8 cellular contexts compared by ENCODE assay signal in genomic region chr1:39573736-39574624, GRCh38. TPM values are rescaled to one million over a fixed set of nuclear protein-coding genes. Genes with fewer than 3 reads are reported as not detected.
DNase-seq lines count a peak whose midpoint lies in the region; ATAC-seq, FAIRE-seq and TF ChIP-seq lines count a peak whose summit lies in the region.

No MANE protein-coding gene starts in this region.

- TF ChIP-seq POLR2A in IMR-90 (IDR thresholded peaks at IDR 0.05; ENCODE audit: low read depth, low read length) (peak; percentile 72; the same call in 1 of the 2 replicates), GM12878 (IDR thresholded peaks at IDR 0.05; ENCODE audit: low read depth, low read length) (no peak), tibial nerve (IDR thresholded peaks at IDR 0.05) (no peak)

- no peak overlapping the region for H2BK120ac ChIP-seq in IMR-90 (ENCODE audit: low read depth, low read length)

- dilution Hi-C loops in IMR-90 (cut with HindIII; ENCODE audit: low sequenced_read_pairs, unreplicated experiment) = no loop called here

- H3K27ac ChIP-seq in IMR-90 (ENCODE audit: insufficient read depth, low read length) (no peak overlapping the region; the same call in 1 of the 2 replicates), GM12878 (ENCODE audit: control insufficient read depth, insufficient read depth) (no peak overlapping the region), tibial nerve (peak overlapping the region in 1 of 4 donors; percentile 85)

- H3K9me1 ChIP-seq in IMR-90 (ENCODE audit: insufficient read depth, low read length) = peaks cover 9% of the 10 kb centered on the region

- POLR2A ChIA-PET in IMR-90 (lab: Charles Lee; ENCODE audit: unreplicated experiment) = interaction anchor here (0.5 to 0.6 kb wide), 2 partner anchors 43 to 523 kb away, joined by 6 to 8 read pairs; no protein-coding TSS in a partner anchor
- POLR2A ChIA-PET in GM12878 (lab: Charles Lee) = interaction anchor here (0.5 to 1.0 kb wide), 4 partner anchors 9 to 250 kb away, joined by 3 to 6 read pairs (median 4); no protein-coding TSS in a partner anchor

- H2AFZ ChIP-seq in IMR-90 (replicated peaks; ENCODE audit: low read length, poor library complexity) (no peak overlapping the region), GM12878 (ENCODE audit: control insufficient read depth, low read depth, low read length) (no peak overlapping the region)

- FAIRE-seq in GM12878 (lab: Jason Lieb, UNC) = no peak

- H3K23ac ChIP-seq in IMR-90 (ENCODE audit: low read depth, low read length) = peak overlapping the region; percentile 54

- in situ Hi-C loops in IMR-90 (cut with MboI; ENCODE audit: low sequenced_read_pairs) (no loop called here), GM12878 (cut with MboI) (no loop called here)

- H3K79me1 ChIP-seq in IMR-90 (ENCODE audit: low read depth in 1 of 2, low read length in 2 of 2) = peaks cover 29 to 59% of the 10 kb centered on the region in 2 experiments

- H2BK20ac ChIP-seq in IMR-90 (ENCODE audit: low read depth, low read length) = no peak overlapping the region

- RAD21 ChIA-PET in GM12878 (lab: Charles Lee; ENCODE audit: unreplicated experiment) = interaction anchor here (1.0 to 2.4 kb wide), 5 partner anchors 32 to 475 kb away, joined by 3 to 6 read pairs (median 3); no protein-coding TSS in a partner anchor

- H3K9ac ChIP-seq in IMR-90 (ENCODE audit: low read depth, low read length) (peak overlapping the region; percentile 67), GM12878 (ENCODE audit: control insufficient read depth, insufficient read depth, low read length) (peak overlapping the region; percentile 92; the same call in 1 of the 2 replicates)

- no peaks in the 10 kb centered on the region for H3K27me3 ChIP-seq in IMR-90 (ENCODE audit: control insufficient read depth, insufficient read depth, low read length)
- no peaks in the 10 kb centered on the region for H3K27me3 ChIP-seq in GM12878 (replicated peaks in 1 of 2; ENCODE audit: control insufficient read depth in 2 of 2, insufficient read depth in 2 of 2, low read length in 1 of 2)
- H3K27me3 ChIP-seq in kidney epithelial cell (ENCODE audit: control insufficient read depth, insufficient read depth, low read length) = no peaks in the 10 kb centered on the region
- H3K27me3 ChIP-seq in tibial nerve = no peaks in the 10 kb centered on the region

- no peak overlapping the region for H2BK5ac ChIP-seq in IMR-90 (ENCODE audit: low read depth, low read length, poor library complexity, severe bottlenecking)

- H3K9me3 ChIP-seq in IMR-90 (ENCODE audit: control insufficient read depth, insufficient read depth, low read length) = no peaks in the 10 kb centered on the region
- H3K9me3 ChIP-seq in GM12878 (replicated peaks; ENCODE audit: control insufficient read depth, insufficient read depth, low read length) = no peaks in the 10 kb centered on the region
- no peaks in the 10 kb centered on the region for H3K9me3 ChIP-seq in tibial nerve

- SMC1A ChIA-PET in GM12878 (lab: Charles Lee; ENCODE audit: uncharacterized antibody, unreplicated experiment) = interaction anchor here (0.7 to 4.2 kb wide), 7 partner anchors 10 to 382 kb away, joined by 3 to 19 read pairs (median 4); no protein-coding TSS in a partner anchor

- BruUV-seq in IMR-90 (replicated peaks; lab: Mats Ljungman, UMichigan) (no TSS peak), GM12878 (replicated peaks; lab: Mats Ljungman, UMichigan) (no TSS peak)

- no peak overlapping the region for H4K5ac ChIP-seq in IMR-90 (ENCODE audit: low read depth, low read length)

- H4K20me1 ChIP-seq in IMR-90 (ENCODE audit: insufficient read depth, low read length) (peaks cover 66% of the 10 kb centered on the region), GM12878 (ENCODE audit: control insufficient read depth, insufficient read depth) (peaks cover 8% of the 10 kb centered on the region)

- H3K14ac ChIP-seq in IMR-90 (replicated peaks; ENCODE audit: low read depth, low read length) = peak overlapping the region; percentile 53; the same call in 1 of the 2 replicates

- TF ChIP-seq CTCF in AG10803 (conservative IDR thresholded peaks at IDR 0.05; ENCODE audit: low read length) (no peak), IMR-90 (conservative IDR thresholded peaks at IDR 0.05; ENCODE audit: low read depth, low read length) (no peak), GM12878 (IDR thresholded peaks at IDR 0.05 in 2 of 3, conservative IDR thresholded peaks at IDR 0.05 in 1 of 3; ENCODE audit: control insufficient read depth in 2 of 3, extremely low read depth in 1 of 3, insufficient read depth in 1 of 3, low read depth in 3 of 3, low read length in 3 of 3) (no peak), kidney epithelial cell (IDR thresholded peaks at IDR 0.05; ENCODE audit: insufficient read depth, low read length, poor library complexity, severe bottlenecking) (no peak), tibial nerve (IDR thresholded peaks at IDR 0.05) (no peak)

- H3K4me1 ChIP-seq in IMR-90 (ENCODE audit: control insufficient read depth, insufficient read depth, low read length) (peaks cover 13% of the 10 kb centered on the region), GM12878 (ENCODE audit: control insufficient read depth, insufficient read depth, low read length) (peaks cover 8% of the 10 kb centered on the region; the same call in 1 of the 2 replicates), tibial nerve (peaks cover 0 to 35% (median 21%) of the 10 kb centered on the region in 4 donors)

- no peak overlapping the region for H3K18ac ChIP-seq in IMR-90 (ENCODE audit: low read depth, low read length)

- no peak overlapping the region for H4K91ac ChIP-seq in IMR-90 (ENCODE audit: insufficient read depth, low read depth, low read length)

- H2AK5ac ChIP-seq in IMR-90 (ENCODE audit: low read depth, low read length) = 0 out of 2 replicates have a peak overlapping the region, but pooled peaks have one; percentile 25

- no peak overlapping the region for H2BK15ac ChIP-seq in IMR-90 (ENCODE audit: low read depth, low read length)

- H3K79me2 ChIP-seq in GM12878 (ENCODE audit: control insufficient read depth, insufficient read depth, low read length) = peaks cover 63% of the 10 kb centered on the region

- 35% methylated on average over 3 of the region's 12 CpGs; no CpG with 5 or more reads in 1 of the 2 experiments for WGBS in IMR-90 (ENCODE audit: extremely low coverage in 2 of 2, insufficient read length in 1 of 2), 2 experiments
- 42% methylated on average over 12 of the region's 12 CpGs for WGBS in GM12878 (ENCODE audit: insufficient coverage, insufficient replicate concordance, low lambda C conversion rate, missing lambda C conversion rate)
- 54% methylated on average over 12 of the region's 12 CpGs for WGBS in tibial nerve, 2 donors

- ATAC-seq in IMR-90 (ENCODE audit: low read depth) (peak; percentile 28), GM12878 (peak; percentile 2; the same call in 2 of the 3 replicates), GM19023 (IDR thresholded peaks at IDR 0.05; ENCODE audit: unreplicated experiment) (no peak), GM19397 (IDR thresholded peaks at IDR 0.05; ENCODE audit: unreplicated experiment) (no peak)

- DNase-seq in AG10803 (ENCODE audit: low read depth) (peak; percentile 62), IMR-90 (peak; percentile 67), GM12878 (ENCODE audit: low read depth, low spot score) (no peak), kidney epithelial cell (ENCODE audit: low read depth) (no peak), tibial nerve (ENCODE audit: low spot score in 2 of 2) (no peak), NCI-H2107 treated with DMSO at 0.1 percent for 48 hours (lab: John Stamatoyannopoulos, UW; ENCODE audit: unreplicated experiment) (no peak)

- H3K4me3 ChIP-seq in AG10803 (ENCODE audit: low read length) (peak overlapping the region; percentile 77), IMR-90 (ENCODE audit: insufficient read depth, low read depth, low read length) (peak overlapping the region; percentile 80), GM12878 (peak overlapping the region; percentile 92), kidney epithelial cell (ENCODE audit: low read depth, low read length) (peak overlapping the region; percentile 89), tibial nerve (peak overlapping the region in 3 of 4 donors; percentile 79 to 84 (median 82))

- no peak overlapping the region for H3K56ac ChIP-seq in IMR-90 (ENCODE audit: extremely low read depth, insufficient read depth, low read length)

- H3K36me3 ChIP-seq in IMR-90 (ENCODE audit: control insufficient read depth, insufficient read depth, low read length) (peaks cover 47% of the 10 kb centered on the region), GM12878 (ENCODE audit: control insufficient read depth in 2 of 2, insufficient read depth in 2 of 2, low read length in 1 of 2) (peaks cover 13 to 44% of the 10 kb centered on the region in 2 experiments), kidney epithelial cell (ENCODE audit: control insufficient read depth, insufficient read depth, low read length) (peaks cover 1% of the 10 kb centered on the region), tibial nerve (peaks cover 3 to 52% (median 21%) of the 10 kb centered on the region in 3 donors)

- H3K4me2 ChIP-seq in IMR-90 (ENCODE audit: low read depth, low read length) (peak overlapping the region; percentile 99), GM12878 (ENCODE audit: control insufficient read depth, insufficient read depth) (peak overlapping the region; percentile 85)

- H2AK9ac ChIP-seq in IMR-90 (replicated peaks; ENCODE audit: low read depth, low read length, poor library complexity) = peak overlapping the region; percentile 7

- CTCF ChIA-PET in IMR-90 (lab: Yijun Ruan, JAX) = interaction anchor here (0.6 to 1.3 kb wide), 5 partner anchors 35 to 1375 kb away, joined by 3 to 5 read pairs (median 3); no protein-coding TSS in a partner anchor
- CTCF ChIA-PET in GM12878 (lab: Yijun Ruan, JAX) = interaction anchor here (0.8 to 4.4 kb wide), 10 partner anchors 12 to 476 kb away, joined by 3 to 31 read pairs (median 4); no protein-coding TSS in a partner anchor

- H3K4ac ChIP-seq in IMR-90 (ENCODE audit: low read depth, low read length) = no peak overlapping the region

- TF ChIP-seq RAD21 in IMR-90 (IDR thresholded peaks at IDR 0.05; ENCODE audit: low read length) (no peak), GM12878 (IDR thresholded peaks at IDR 0.05; ENCODE audit: insufficient read depth, low read depth, low read length) (no peak)

- TF ChIP-seq EP300 in GM12878 (IDR thresholded peaks at IDR 0.05; ENCODE audit: borderline replicate concordance in 1 of 2, control insufficient read depth in 1 of 2, low read depth in 2 of 2, low read length in 2 of 2) (no peak), tibial nerve (IDR thresholded peaks at IDR 0.05) (no peak)

- no peak overlapping the region for H4K8ac ChIP-seq in IMR-90 (ENCODE audit: low read depth in 2 of 2, low read length in 2 of 2)

- intact Hi-C loops in IMR-90 (cut with micrococcal nuclease) (no loop called here), GM12878 (cut with micrococcal nuclease; ENCODE audit: unreplicated experiment) (no loop called here)

RNA-seq across cellular contexts. Expression of gene PABPC4, which starts 2.6 kb away (rescaled TPM):
- total RNA-seq in IMR-90 (2012; rRNA removed) (74.9 and 78.6 TPM in 2 replicates), GM12878 (2014; rRNA removed) (149 and 153 TPM in 2 replicates), GM12878 (2014; rRNA removed; fragmentation: Illumina TruSeq; extraction: Trizol) (117 and 120 TPM in 2 replicates), GM12878 (2021) (323 and 347 TPM in 2 replicates), kidney epithelial cell (241 and 272 TPM in 2 replicates), tibial nerve (100 to 1,000 TPM; 121 to 178 (median 135) TPM)
- polyA plus RNA-seq in IMR-90 (2012; rRNA removed) (90.3 and 108 TPM in 2 replicates), GM12878 (2011; rRNA removed) (123 and 126 TPM in 2 replicates), GM12878 (2014; fragmentation: Illumina TruSeq; extraction: Trizol) (229 and 320 TPM in 2 replicates), GM12878 (2014; fragmentation: Nextera tagmentation; extraction: Ambion mirVana) (10 to 100 TPM; 61.4 to 98.9 TPM), GM12878 (2014; rRNA removed) (157 and 163 TPM in 2 replicates), GM12878 (2016; fragmentation: Nextera tagmentation; extraction: Ambion mirVana) (10 to 100 TPM; 76.1 to 92.6 TPM)
- 85.8 and 94.9 TPM in 2 replicates for polyA plus RNA-seq in IMR-90 (2012; cell fraction: cytosol; rRNA removed)
- 274 and 320 TPM in 2 replicates for polyA plus RNA-seq in IMR-90 (2012; cell fraction: nucleus; rRNA removed; ENCODE audit: low replicate concordance)
- 284 and 295 TPM in 2 replicates for total RNA-seq in GM12878 (2013; cell fraction: nucleolus; rRNA removed)
- polyA plus RNA-seq in GM12878 (2011; ENCODE audit: low read depth) = 365 TPM
- 134 and 144 TPM in 2 replicates for polyA plus RNA-seq in GM12878 (2011; cell fraction: cytosol; rRNA removed)
- polyA plus RNA-seq in GM12878 (2011; cell fraction: nucleus; rRNA removed) = 275 and 341 TPM in 2 replicates
- polyA plus RNA-seq in GM12878 (2012) = 346 and 447 TPM in 2 replicates
- polyA minus RNA-seq in GM12878 (2011; rRNA and poly(A)+ RNA removed) = 122 and 211 TPM in 2 replicates
- polyA minus RNA-seq in GM12878 (2011; cell fraction: cytosol; rRNA and poly(A)+ RNA removed) = 126 and 132 TPM in 2 replicates
- 54.6 and 101 TPM in 2 replicates for polyA minus RNA-seq in GM12878 (2011; cell fraction: nucleus; rRNA and poly(A)+ RNA removed)

Comparison
In these comparisons a context has a peak if more than half of its experiments do, and no peak if none do; other contexts are left out.
1. DNase-seq: peak in AG10803 (single experiment) and IMR-90 (single experiment); none in GM12878 (single experiment), kidney epithelial cell (single experiment), tibial nerve (0 of 2) and NCI-H2107 treated with DMSO at 0.1 percent for 48 hours (single experiment).
2. ATAC-seq: peak in IMR-90 (single experiment) and GM12878 (single experiment); none in GM19023 (single experiment) and GM19397 (single experiment).
3. Peak in every context shown above with its lines, with median percentiles within 50 percentile points of each other: H3K4me3 ChIP-seq.